In the genomic region with DNA sequence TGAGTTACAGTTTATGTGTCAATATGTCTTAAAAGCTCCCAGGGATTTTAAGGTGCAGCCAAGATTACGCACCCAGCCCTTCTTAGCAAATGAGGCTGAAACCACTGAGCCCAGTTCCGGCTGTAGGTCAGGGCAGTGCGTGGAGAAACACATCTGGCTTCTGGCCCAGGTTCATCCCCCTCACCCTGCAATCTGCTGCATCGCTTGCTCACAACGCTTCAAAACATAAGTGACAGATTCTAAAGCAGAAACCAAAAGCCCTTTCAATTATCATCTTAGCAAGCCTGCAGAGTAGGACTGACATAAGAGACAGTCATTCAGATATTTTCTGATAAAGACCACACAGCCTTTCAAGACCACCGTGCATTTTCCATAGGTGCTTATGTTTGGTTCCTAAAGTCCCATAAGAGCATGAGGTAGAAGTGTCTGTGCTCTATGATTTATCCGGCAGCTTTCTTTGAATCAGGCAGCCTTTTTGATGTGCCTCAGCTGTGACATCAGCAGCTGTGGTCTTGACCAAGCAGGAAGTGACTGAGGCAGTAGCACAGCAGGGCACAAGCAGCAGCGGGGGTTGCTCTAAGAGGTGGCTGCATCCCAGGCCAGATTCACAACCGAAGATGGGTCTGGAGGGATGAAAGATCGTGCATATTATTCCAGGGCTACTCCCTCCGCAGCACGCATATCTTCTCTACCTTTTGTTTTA, we compare ENCODE assay signal across 8 cellular contexts.
DNase-seq lines count a peak whose midpoint lies in the region; ATAC-seq and TF ChIP-seq lines count a peak whose summit lies in the region.

No MANE protein-coding gene starts in this region.

- peak; percentile 60 for ATAC-seq in GM19035 (IDR thresholded peaks at IDR 0.05; ENCODE audit: unreplicated experiment)
- peak; percentile 56 for ATAC-seq in HG03135 (IDR thresholded peaks at IDR 0.05; ENCODE audit: unreplicated experiment)
- ATAC-seq in naive thymus-derived CD8-positive, alpha-beta T cell, result peak; percentile 61 to 72

- H3K27ac Mint-ChIP-seq in naive thymus-derived CD8-positive, alpha-beta T cell, result peak overlapping the region; percentile 88 to 99 (median 97)

- POLR2A ChIA-PET in naive thymus-derived CD8-positive, alpha-beta T cell (lab: Charles Lee), result interaction anchor here (0.9 to 1.7 kb wide), 2 partner anchors 9 to 10 kb away, joined by 3 to 5 read pairs; no protein-coding TSS in a partner anchor

- H3K27me3 Mint-ChIP-seq in naive thymus-derived CD8-positive, alpha-beta T cell, result no peaks in the 10 kb centered on the region

- H3K36me3 ChIP-seq in BE2C, result no peaks in the 10 kb centered on the region

- no peaks in the 10 kb centered on the region for H3K9me3 ChIP-seq in BE2C

- peaks cover 32 to 90% (median 87%) of the 10 kb centered on the region in 4 donors for H3K4me1 Mint-ChIP-seq in naive thymus-derived CD8-positive, alpha-beta T cell

- H3K4me3 Mint-ChIP-seq in naive thymus-derived CD8-positive, alpha-beta T cell, result peak overlapping the region; percentile 75 to 88 (median 85)

- TF ChIP-seq CTCF in BE2C (IDR thresholded peaks at IDR 0.05; ENCODE audit: low read depth, low read length), result no peak

- DNase-seq in BE2C, result peak; percentile 32
- DNase-seq in SW480 (ENCODE audit: low spot score), result peak; percentile 33
- peak; percentile 51 for DNase-seq in activated naive CD8-positive, alpha-beta T cell treated with anti-CD3 and anti-CD28 coated beads, Interleukin-2, amount 50 U/mL, for 16 hours (ENCODE audit: low read depth, low spot score)
- DNase-seq in naive thymus-derived CD8-positive, alpha-beta T cell, result peak; percentile 23 to 86 (median 78)
- no peak for DNase-seq in HK-2 (ENCODE audit: unreplicated experiment)
- DNase-seq in iPS-NIHi11 (ENCODE audit: low spot score), result no peak

- no peaks in the 10 kb centered on the region for H3K27me3 ChIP-seq in BE2C

- H3K36me3 Mint-ChIP-seq in naive thymus-derived CD8-positive, alpha-beta T cell, result no peaks in the 10 kb centered on the region

- peaks cover 7% of the 10 kb centered on the region for H3K4me1 ChIP-seq in BE2C

- no peak overlapping the region for H3K4me3 ChIP-seq in BE2C (ENCODE audit: low read depth, low read length)

- no peaks in the 10 kb centered on the region for H3K9me3 Mint-ChIP-seq in naive thymus-derived CD8-positive, alpha-beta T cell

Comparison
In these comparisons a context has a peak if more than half of its experiments do, and no peak if none do; other contexts are left out.
1. DNase-seq: peak in BE2C (single experiment), SW480 (single experiment), activated naive CD8-positive, alpha-beta T cell treated with anti-CD3 and anti-CD28 coated beads, Interleukin-2, amount 50 U/mL, for 16 hours (single experiment) and naive thymus-derived CD8-positive, alpha-beta T cell (10 of 10); none in HK-2 (single experiment) and iPS-NIHi11 (single experiment).
2. Peak in every context shown above with its lines, with median percentiles within 50 percentile points of each other: ATAC-seq.